19 cellular contexts compared by ENCODE assay signal in genomic region chr11:102168483-102168882, GRCh38. TPM values are rescaled to one million over a fixed set of nuclear protein-coding genes. Genes with fewer than 3 reads are reported as not detected.
DNase-seq lines count a peak whose midpoint lies in the region; ATAC-seq and TF ChIP-seq lines count a peak whose summit lies in the region.
"Had no signal": no experiment of that assay in that cellular context is flagged by ENCODE, and none has a peak within 500 bp of the region (broad histone marks: within the 10 kb centered on the region; RNA-seq: fewer than 3 reads in every experiment).

No MANE protein-coding gene starts in this region.

- CTCF ChIA-PET in Panc1 (lab: Charles Lee), result no interaction called here

- H4K91ac ChIP-seq in H9 (ENCODE audit: insufficient read length, low read depth, low read length), result no peak overlapping the region

- no peaks in the 10 kb centered on the region for H3K9me3 Mint-ChIP-seq in H9

- H3K79me1 ChIP-seq in H9 (ENCODE audit: insufficient read depth, low read depth, low read length, poor library complexity, severe bottlenecking), result peaks cover 1% of the 10 kb centered on the region

- intact Hi-C loops in Panc1 (cut with micrococcal nuclease; ENCODE audit: unreplicated experiment), result no loop called here

- H4K20me1 ChIP-seq in H9 (ENCODE audit: control insufficient read depth, insufficient read depth, insufficient read length), result no peaks in the 10 kb centered on the region

- no peak overlapping the region for H2BK5ac ChIP-seq in H9 (ENCODE audit: insufficient read length, low read length)

- H3K56ac ChIP-seq in H9 (ENCODE audit: insufficient read length, low read depth, low read length), result no peak overlapping the region

- no peak overlapping the region for H3K4me2 ChIP-seq in H9 (ENCODE audit: insufficient read depth, insufficient read length, low read length)

- no peak overlapping the region for H3K18ac ChIP-seq in H9 (ENCODE audit: insufficient read length, low read depth, low read length)

- no peak overlapping the region for H2BK12ac ChIP-seq in H9 (ENCODE audit: insufficient read length, low read depth, low read length)

- TF ChIP-seq CTCF in H9 (conservative IDR thresholded peaks at IDR 0.05), result no peak
- TF ChIP-seq CTCF in Panc1 (IDR thresholded peaks at IDR 0.05), result no peak

- H2BK120ac ChIP-seq in H9 (ENCODE audit: low read depth, low read length, poor library complexity, severe bottlenecking), result no peak overlapping the region

- no peaks in the 10 kb centered on the region for H3K27me3 ChIP-seq in H9 (ENCODE audit: insufficient read depth, low read length)
- H3K27me3 ChIP-seq in Panc1 (ENCODE audit: control insufficient read depth, insufficient read depth, low read length), result no peaks in the 10 kb centered on the region
- H3K27me3 ChIP-seq: BE2C had no signal

- H4K8ac ChIP-seq in H9 (replicated peaks; ENCODE audit: insufficient read length, low read depth, low read length), result no peak overlapping the region

- peaks cover 3 to 20% (median 4%) of the 10 kb centered on the region in 3 experiments; a peak in 6 of 7 replicates for H3K36me3 Mint-ChIP-seq in H9 (ENCODE audit: insufficient read depth in 1 of 3, low read depth in 3 of 3)

- no peak overlapping the region for H3K4ac ChIP-seq in H9 (ENCODE audit: low read depth, low read length)

- H2BK15ac ChIP-seq in H9 (ENCODE audit: low read depth, low read length), result no peak overlapping the region

- no peak overlapping the region for H3K14ac ChIP-seq in H9 (ENCODE audit: insufficient read depth, low read length)

- H3K4me1 ChIP-seq in H9 (ENCODE audit: insufficient read depth, low read length) (no peaks in the 10 kb centered on the region), Panc1 (ENCODE audit: control insufficient read depth, insufficient read depth, low read length) (peaks cover 2% of the 10 kb centered on the region; the same call in 1 of the 2 replicates)
- H3K4me1 ChIP-seq: BE2C, prostate gland had no signal

- no peaks in the 10 kb centered on the region for H3K23me2 ChIP-seq in H9 (ENCODE audit: insufficient read length, low read depth, low read length, poor library complexity, severe bottlenecking)

- H4K5ac ChIP-seq in H9 (ENCODE audit: insufficient read length, low read depth, low read length), result no peak overlapping the region

- H3K23ac ChIP-seq in H9 (ENCODE audit: insufficient read length, low read depth, low read length), result no peak overlapping the region

- no peak overlapping the region for H3K4me3 Mint-ChIP-seq in H9
- H3K4me3 Mint-ChIP-seq: activated CD4-positive, alpha-beta T cell treated with anti-CD3 and anti-CD28 coated beads for 36 hours; T-helper 17 cell had no signal

- POLR2A ChIA-PET in Panc1 (lab: Charles Lee), result no interaction called here

- H2AK5ac ChIP-seq in H9 (ENCODE audit: insufficient read length, low read length), result no peak overlapping the region

- peak overlapping the region; percentile 2 to 11 (median 9); a peak in 1 of 7 replicates for H3K27ac Mint-ChIP-seq in H9
- H3K27ac Mint-ChIP-seq: activated CD4-positive, alpha-beta T cell treated with anti-CD3 and anti-CD28 coated beads for 36 hours; T-helper 17 cell had no signal

- H3K9ac ChIP-seq in H9 (ENCODE audit: extremely low read depth, insufficient read length, low read length), result no peak overlapping the region

- H3K36me3 ChIP-seq in Panc1 (ENCODE audit: control insufficient read depth, insufficient read depth, low read length), result no peaks in the 10 kb centered on the region
- H3K36me3 ChIP-seq: BE2C, prostate gland had no signal

- H3T11ph ChIP-seq in H9 (ENCODE audit: low read length), result no peak overlapping the region

- peaks cover 6% of the 10 kb centered on the region in 2 experiments for H3K4me1 Mint-ChIP-seq in H9
- H3K4me1 Mint-ChIP-seq: activated CD4-positive, alpha-beta T cell treated with anti-CD3 and anti-CD28 coated beads for 36 hours; T-helper 17 cell had no signal

- H3K27ac ChIP-seq in H9 (ENCODE audit: insufficient read length, low read depth, low read length), result no peak overlapping the region
- no peak overlapping the region for H3K27ac ChIP-seq in Panc1 (ENCODE audit: low read length)
- H3K27ac ChIP-seq: prostate gland had no signal

- no peaks in the 10 kb centered on the region for H3K9me3 ChIP-seq in H9 (ENCODE audit: control insufficient read depth, low read depth, low read length)
- no peaks in the 10 kb centered on the region for H3K9me3 ChIP-seq in Panc1 (ENCODE audit: control insufficient read depth, insufficient read depth, low read depth, low read length)
- H3K9me3 ChIP-seq: BE2C, prostate gland had no signal

- no peaks in the 10 kb centered on the region for H3K79me2 ChIP-seq in H9 (ENCODE audit: insufficient read depth, low read length)

- in situ Hi-C loops in Panc1 (cut with HindIII; ENCODE audit: low pct_unique_long_range_greater_than_20kb, low sequenced_read_pairs), result no loop called here

- H2BK20ac ChIP-seq in H9 (ENCODE audit: low read depth, low read length, poor library complexity, severe bottlenecking), result no peak overlapping the region

- no peak overlapping the region for H2AFZ ChIP-seq in H9 (ENCODE audit: low read length)

- DNase-seq in H9 (no peak), Panc1 (ENCODE audit: low read depth, low spot score) (no peak), glomerular visceral epithelial cell (ENCODE audit: extremely low spot score) (peak; percentile 18), renal cortical epithelial cell (ENCODE audit: low read depth) (peak; percentile 76), NCI-H1694 (lab: John Stamatoyannopoulos, UW) (no peak), COLO668 (lab: John Stamatoyannopoulos, UW; ENCODE audit: unreplicated experiment) (no peak), NCI-H1092 treated with DMSO at 0.1 percent for 48 hours (lab: John Stamatoyannopoulos, UW) (no peak)
- no peak for DNase-seq in activated CD4-positive, CD25-positive, alpha-beta regulatory T cell (lab: John Stamatoyannopoulos, UW)
- DNase-seq: activated CD4-positive, alpha-beta T cell treated with anti-CD3 and anti-CD28 coated beads for 36 hours; activated CD8-positive, alpha-beta memory T cell treated with anti-CD3 and anti-CD28 coated beads, Interleukin-2, amount 50 U/mL, for 48 hours; activated naive CD4-positive, alpha-beta T cell treated with Interleukin-2 at 50 U/mL for 16 hours; BE2C; DMS153; left colon; NCI-H2107; NCI-H69; RPMI8226; T-helper 17 cell had no signal

- H3K4me3 ChIP-seq in Panc1 (ENCODE audit: low read depth in 2 of 2, low read length in 2 of 2), result no peak overlapping the region
- H3K4me3 ChIP-seq: prostate gland had no signal

- no peaks in the 10 kb centered on the region for H3K27me3 Mint-ChIP-seq in H9 (ENCODE audit: low read depth)

- no TSS peak for BruUV-seq in Panc1 (replicated peaks; lab: Mats Ljungman, UMichigan)

- WGBS in H9 (ENCODE audit: extremely low coverage, insufficient read length, low lambda C conversion rate), result no CpG with 5 or more reads among the region's 1 CpG

- peak; percentile 65; the same call in 1 of the 2 replicates for ATAC-seq in Panc1
- ATAC-seq: activated CD4-positive, alpha-beta T cell treated with anti-CD3 and anti-CD28 coated beads for 36 hours; left colon; T-helper 17 cell had no signal

RNA-seq across cellular contexts. Expression of gene YAP1, which starts 58.2 kb away (rescaled TPM):
- total RNA-seq in H9 (2021) (124 TPM in 2 replicates), Panc1 (2021; ENCODE audit: unreplicated experiment) (158 TPM), renal cortical epithelial cell (98.1 and 219 TPM in 2 replicates)
- 103 TPM for polyA plus RNA-seq in Panc1 (2012; ENCODE audit: insufficient read length)

Comparison
In these comparisons a context has a peak if more than half of its experiments do, and no peak if none do; other contexts are left out.
1. DNase-seq: peak in glomerular visceral epithelial cell (single experiment) and renal cortical epithelial cell (single experiment); none in H9 (single experiment), Panc1 (single experiment), NCI-H1694 (single experiment), activated CD4-positive, CD25-positive, alpha-beta regulatory T cell (0 of 4), COLO668 (single experiment) and NCI-H1092 treated with DMSO at 0.1 percent for 48 hours (single experiment).